Comparison of ENCODE assay signal across 11 cellular contexts in genomic region chr2:46846454-46846990, GRCh38.
DNase-seq lines count a peak whose midpoint lies in the region; ATAC-seq and TF ChIP-seq lines count a peak whose summit lies in the region.
"Had no signal": no experiment of that assay in that cellular context is flagged by ENCODE, and none has a peak within 500 bp of the region (broad histone marks: within the 10 kb centered on the region; RNA-seq: fewer than 3 reads in every experiment).

No MANE protein-coding gene starts in this region.

- H3K36me3 Mint-ChIP-seq in endodermal cell (ENCODE audit: low read depth), result no peaks in the 10 kb centered on the region

- POLR2A ChIA-PET in PC-9 (lab: Charles Lee; ENCODE audit: unreplicated experiment), result no interaction called here

- TF ChIP-seq CTCF in PC-9 (conservative IDR thresholded peaks at IDR 0.05) (no peak), choroid plexus epithelial cell (conservative IDR thresholded peaks at IDR 0.05; ENCODE audit: low read depth, low read length) (no peak), lower lobe of right lung (IDR thresholded peaks at IDR 0.05) (no peak), endodermal cell (conservative IDR thresholded peaks at IDR 0.05) (no peak)

- H3K4me2 ChIP-seq in PC-9, result 0 out of 2 replicates have a peak overlapping the region, but pooled peaks have one; percentile 17

- H3K36me3 ChIP-seq in PC-9 (ENCODE audit: low read depth), result no peaks in the 10 kb centered on the region
- no peaks in the 10 kb centered on the region for H3K36me3 ChIP-seq in lower lobe of right lung
- H3K36me3 ChIP-seq in stomach smooth muscle (ENCODE audit: control insufficient read depth in 2 of 2, insufficient read depth in 2 of 2, low read length in 2 of 2), result no peaks in the 10 kb centered on the region
- no peaks in the 10 kb centered on the region for H3K36me3 ChIP-seq in endodermal cell (ENCODE audit: control insufficient read depth, insufficient read depth, low read length)

- H3K4me1 ChIP-seq in PC-9 (replicated peaks; ENCODE audit: insufficient read depth), result peaks cover 48% of the 10 kb centered on the region
- peaks cover 64% of the 10 kb centered on the region for H3K4me1 ChIP-seq in lower lobe of right lung
- peaks cover 80% of the 10 kb centered on the region for H3K4me1 ChIP-seq in stomach smooth muscle (ENCODE audit: control insufficient read depth, insufficient read depth, low read length)
- H3K4me1 ChIP-seq in endodermal cell (ENCODE audit: control insufficient read depth, insufficient read depth, low read length), result no peaks in the 10 kb centered on the region

- H3K4me1 Mint-ChIP-seq in endodermal cell, result no peaks in the 10 kb centered on the region

- H3K9me3 Mint-ChIP-seq in endodermal cell, result no peaks in the 10 kb centered on the region
- H3K9me3 Mint-ChIP-seq: stimulated activated naive CD8-positive, alpha-beta T cell treated with anti-CD3 and anti-CD28 coated beads, Interleukin-15, Interleukin-2, amounts not matched to agents 100 ng/mL and 50 ng/mL, for 24 hours had no signal

- intact Hi-C loops in PC-9 (cut with micrococcal nuclease; ENCODE audit: unreplicated experiment), result no loop called here
- intact Hi-C loops in lower lobe of right lung (cut with DNase I), result no loop called here

- H2AFZ ChIP-seq in PC-9, result no peak overlapping the region

- no peaks in the 10 kb centered on the region for H3K79me2 ChIP-seq in PC-9 (ENCODE audit: low read depth)

- no peak for DNase-seq in PC-9
- DNase-seq in choroid plexus epithelial cell (ENCODE audit: low read depth), result peak; percentile 49
- DNase-seq in lower lobe of right lung, result no peak
- DNase-seq in NCI-H524 treated with DMSO at 0.1 percent for 48 hours (lab: John Stamatoyannopoulos, UW), result no peak
- no peak for DNase-seq in GDM1 (lab: John Stamatoyannopoulos, UW)
- no peak for DNase-seq in endodermal cell
- DNase-seq: activated CD8-positive, alpha-beta memory T cell treated with anti-CD3 and anti-CD28 coated beads, Interleukin-2, amount 50 U/mL, for 4 hours; stimulated activated CD4-positive, alpha-beta T cell treated with anti-CD3 and anti-CD28 coated beads, Interleukin-1b, Interleukin-23, amount 100 ng/mL, for 48 hours had no signal

- no peak overlapping the region for H3K27ac Mint-ChIP-seq in endodermal cell
- H3K27ac Mint-ChIP-seq: stimulated activated naive CD8-positive, alpha-beta T cell treated with anti-CD3 and anti-CD28 coated beads, Interleukin-15, Interleukin-2, amounts not matched to agents 100 ng/mL and 50 ng/mL, for 24 hours had no signal

- H3K4me3 Mint-ChIP-seq in endodermal cell, result no peak overlapping the region
- H3K4me3 Mint-ChIP-seq: stimulated activated naive CD8-positive, alpha-beta T cell treated with anti-CD3 and anti-CD28 coated beads, Interleukin-15, Interleukin-2, amounts not matched to agents 100 ng/mL and 50 ng/mL, for 24 hours had no signal

- H4K20me1 ChIP-seq in PC-9 (ENCODE audit: insufficient read depth), result no peaks in the 10 kb centered on the region

- peaks cover 13% of the 10 kb centered on the region; the same call in 1 of the 2 replicates for H3F3A ChIP-seq in PC-9 (ENCODE audit: insufficient read depth, low read depth)

- no TSS peak for BruUV-seq in PC-9 (replicated peaks; lab: Mats Ljungman, UMichigan)

- H3K27me3 Mint-ChIP-seq in endodermal cell (ENCODE audit: insufficient read depth), result peaks cover 4% of the 10 kb centered on the region
- H3K27me3 Mint-ChIP-seq: stimulated activated naive CD8-positive, alpha-beta T cell treated with anti-CD3 and anti-CD28 coated beads, Interleukin-15, Interleukin-2, amounts not matched to agents 100 ng/mL and 50 ng/mL, for 24 hours had no signal

- 89 to 95% methylated on average over 2 to 5 of the region's 5 CpGs for WGBS in endodermal cell (ENCODE audit: insufficient coverage in 1 of 2, insufficient read length in 1 of 2), 2 experiments

- H3K27me3 ChIP-seq in PC-9 (ENCODE audit: insufficient read depth, low read depth) (no peaks in the 10 kb centered on the region), lower lobe of right lung (ENCODE audit: low read depth) (no peaks in the 10 kb centered on the region), stomach smooth muscle (ENCODE audit: control insufficient read depth in 1 of 2, insufficient read depth in 2 of 2, low read length in 2 of 2) (no peaks in the 10 kb centered on the region), endodermal cell (ENCODE audit: control insufficient read depth, insufficient read depth, low read length, poor library complexity, severe bottlenecking) (no peaks in the 10 kb centered on the region)

- no peaks in the 10 kb centered on the region for H3K9me2 ChIP-seq in PC-9 (ENCODE audit: insufficient read depth)

- H3K4me3 ChIP-seq in PC-9 (no peak overlapping the region), choroid plexus epithelial cell (ENCODE audit: low read depth, low read length) (no peak overlapping the region), lower lobe of right lung (no peak overlapping the region), stomach smooth muscle (ENCODE audit: low read length in 2 of 2) (peak overlapping the region in 1 of 2 donors; percentile 52), endodermal cell (ENCODE audit: low read length) (no peak overlapping the region)

- H3K9ac ChIP-seq in stomach smooth muscle (ENCODE audit: low read length in 2 of 2), result peak overlapping the region; percentile 47 to 61
- no peak overlapping the region for H3K9ac ChIP-seq in endodermal cell (ENCODE audit: extremely low read depth, low read length, poor library complexity, severe bottlenecking)

- ATAC-seq in lower lobe of right lung, result no peak
- no peak for ATAC-seq in GM21529 (IDR thresholded peaks at IDR 0.05; ENCODE audit: unreplicated experiment)

- H3K9me3 ChIP-seq in PC-9 (ENCODE audit: insufficient read depth, low read depth), result no peaks in the 10 kb centered on the region
- H3K9me3 ChIP-seq in lower lobe of right lung, result no peaks in the 10 kb centered on the region
- no peaks in the 10 kb centered on the region for H3K9me3 ChIP-seq in stomach smooth muscle (ENCODE audit: control insufficient read depth in 2 of 2, low read length in 2 of 2)
- no peaks in the 10 kb centered on the region for H3K9me3 ChIP-seq in endodermal cell (ENCODE audit: control insufficient read depth, low read length)

- CTCF ChIA-PET in PC-9 (lab: Charles Lee), result no interaction called here

- H3K27ac ChIP-seq in PC-9, result no peak overlapping the region
- H3K27ac ChIP-seq in lower lobe of right lung, result peak overlapping the region; percentile 77
- H3K27ac ChIP-seq in stomach smooth muscle (ENCODE audit: low read length), result peak overlapping the region; percentile 96
- no peak overlapping the region for H3K27ac ChIP-seq in endodermal cell (ENCODE audit: low read depth, low read length)

Comparison
In these comparisons a context has a peak if more than half of its experiments do, and no peak if none do; other contexts are left out.
1. H3K27ac ChIP-seq: peak in lower lobe of right lung (single experiment) and stomach smooth muscle (single experiment); none in PC-9 (single experiment) and endodermal cell (single experiment).